ENCODE assay signal across 8 cellular contexts in genomic region chr5:178206166-178207101, GRCh38. TPM values are rescaled to one million over a fixed set of nuclear protein-coding genes. Genes with fewer than 3 reads are reported as not detected.
DNase-seq lines count a peak whose midpoint lies in the region; ATAC-seq, FAIRE-seq and TF ChIP-seq lines count a peak whose summit lies in the region.

No MANE protein-coding gene starts in this region.

- H3F3A ChIP-seq in SU-DHL-6 (ENCODE audit: insufficient read depth): peaks cover 61% of the 10 kb centered on the region

- TF ChIP-seq POLR2A in GM12891 (IDR thresholded peaks at IDR 0.05; ENCODE audit: low read depth, low read length): no peak

- H3K36me3 ChIP-seq in SU-DHL-6 (ENCODE audit: low read length): peaks cover 46% of the 10 kb centered on the region

- peak overlapping the region; percentile 91; the same call in 1 of the 2 replicates for H3K27ac ChIP-seq in SU-DHL-6 (ENCODE audit: low read depth, low read length)

- H2AFZ ChIP-seq in SU-DHL-6 (ENCODE audit: low read depth, low read length, severe bottlenecking): no peak overlapping the region

- no peaks in the 10 kb centered on the region for H3K9me3 ChIP-seq in SU-DHL-6 (ENCODE audit: insufficient read depth, low read length)

- no peaks in the 10 kb centered on the region for H3K9me2 ChIP-seq in SU-DHL-6 (replicated peaks; ENCODE audit: insufficient read depth, low read length)

- peak overlapping the region; percentile 97 for H3K4me2 ChIP-seq in SU-DHL-6 (ENCODE audit: low read depth, low read length, poor library complexity, severe bottlenecking)

- no peaks in the 10 kb centered on the region for H3K27me3 ChIP-seq in SU-DHL-6 (ENCODE audit: low read length)

- DNase-seq in GM12891 (ENCODE audit: insufficient read length, low spot score) (no peak), fibroblast of the aortic adventitia (ENCODE audit: low read depth) (peak; percentile 16), retinal pigment epithelial cell (ENCODE audit: low read depth) (no peak), GM13976 (ENCODE audit: low spot score) (no peak)

- peaks cover 40% of the 10 kb centered on the region for H4K20me1 ChIP-seq in SU-DHL-6 (ENCODE audit: low read depth, low read length)

- no peak for FAIRE-seq in GM12891 (lab: Jason Lieb, UNC)

- no peak for ATAC-seq in GM19397 (IDR thresholded peaks at IDR 0.05; ENCODE audit: unreplicated experiment)
- no peak for ATAC-seq in HG02763 (IDR thresholded peaks at IDR 0.05; ENCODE audit: unreplicated experiment)
- no peak for ATAC-seq in GM18861 (IDR thresholded peaks at IDR 0.05; ENCODE audit: unreplicated experiment)

- peak overlapping the region; percentile 96 for H3K4me3 ChIP-seq in SU-DHL-6 (ENCODE audit: insufficient read depth, low read length, poor library complexity, severe bottlenecking)
- H3K4me3 ChIP-seq in fibroblast of the aortic adventitia (ENCODE audit: low read depth, low read length): peak overlapping the region; percentile 80
- H3K4me3 ChIP-seq in retinal pigment epithelial cell (ENCODE audit: low read length): peak overlapping the region; percentile 86

- peak overlapping the region; percentile 100 for H3K9ac ChIP-seq in SU-DHL-6 (ENCODE audit: low read length)

- peaks cover 48% of the 10 kb centered on the region for H3K79me2 ChIP-seq in SU-DHL-6 (ENCODE audit: insufficient read depth, low read length)

- in situ Hi-C loops in GM13976 (cut with MboI; ENCODE audit: low sequenced_read_pairs, unreplicated experiment): no loop called here

- TF ChIP-seq CTCF in SU-DHL-6 (IDR thresholded peaks at IDR 0.05; ENCODE audit: insufficient read depth, low read length, poor library complexity, severe bottlenecking) (no peak), fibroblast of the aortic adventitia (IDR thresholded peaks at IDR 0.05; ENCODE audit: insufficient read depth, low read length) (no peak), retinal pigment epithelial cell (conservative IDR thresholded peaks at IDR 0.05; ENCODE audit: low read depth, low read length) (no peak), GM13976 (IDR thresholded peaks at IDR 0.05; ENCODE audit: borderline replicate concordance, control extremely low read depth, extremely low read depth, insufficient read depth, missing control alignments) (no peak)

TF ChIP-seq in GM12891, 5 proteins besides CTCF, POLR2A, EP300 and RAD21:
- no peak for TF ChIP-seq TAF1 (IDR thresholded peaks at IDR 0.05; ENCODE audit: low read depth, low read length)
- TF ChIP-seq POLR2AphosphoS5 (IDR thresholded peaks at IDR 0.05; ENCODE audit: low read depth, low read length): 0 out of 2 replicates have a peak, but pooled peaks have one; percentile 27

RNA-seq across cellular contexts. Expression of gene HNRNPAB, which starts 2.1 kb away (rescaled TPM):
- 163 TPM for polyA plus RNA-seq in GM12891 (2012; ENCODE audit: low read depth, missing spikeins)
- total RNA-seq in fibroblast of the aortic adventitia (ENCODE audit: low replicate concordance): 62.9 and 106 TPM in 2 replicates

RNA-seq across cellular contexts. Expression of gene GMCL2, which starts 19.3 kb away (rescaled TPM):
- 0.03 TPM for polyA plus RNA-seq in GM12891 (2012; ENCODE audit: low read depth, missing spikeins)
- total RNA-seq in fibroblast of the aortic adventitia (ENCODE audit: low replicate concordance): not detected in 2 replicates

RNA-seq across cellular contexts. Expression of gene PHYKPL, which starts 26.2 kb away (rescaled TPM):
- 24.9 TPM for polyA plus RNA-seq in GM12891 (2012; ENCODE audit: low read depth, missing spikeins)
- total RNA-seq in fibroblast of the aortic adventitia (ENCODE audit: low replicate concordance): 25.0 and 27.9 TPM in 2 replicates

RNA-seq across cellular contexts. Expression of gene NHP2, which starts 52.7 kb away (rescaled TPM):
- polyA plus RNA-seq in GM12891 (2012; ENCODE audit: low read depth, missing spikeins): 273 TPM
- 29.8 and 162 TPM in 2 replicates for total RNA-seq in fibroblast of the aortic adventitia (ENCODE audit: low replicate concordance)
